Comparison of ENCODE assay signal across 25 cellular contexts in genomic region chr5:16120579-16120978, GRCh38. TPM values are rescaled to one million over a fixed set of nuclear protein-coding genes. Genes with fewer than 3 reads are reported as not detected.
DNase-seq lines count a peak whose midpoint lies in the region; ATAC-seq and TF ChIP-seq lines count a peak whose summit lies in the region.
"Had no signal": no experiment of that assay in that cellular context is flagged by ENCODE, and none has a peak within 500 bp of the region (broad histone marks: within the 10 kb centered on the region; RNA-seq: fewer than 3 reads in every experiment).

No MANE protein-coding gene starts in this region.

- H3K4me3 Mint-ChIP-seq in glutamatergic neuron (ENCODE audit: unreplicated experiment) = no peak overlapping the region
- H3K4me3 Mint-ChIP-seq: CD14-positive monocyte; CD4-positive, alpha-beta T cell; CD8-positive, alpha-beta memory T cell; GM23338; HFFc6 had no signal

- H3K27ac ChIP-seq in right cardiac atrium (ENCODE audit: low read length) = no peak overlapping the region
- H3K27ac ChIP-seq in esophagus squamous epithelium = no peak overlapping the region
- H3K27ac ChIP-seq: A549 had no signal

- WGBS in right cardiac atrium = 60% methylated on average over 3 of the region's 3 CpGs
- WGBS in esophagus squamous epithelium, 2 donors = 33 to 61% methylated on average over 2 to 3 of the region's 3 CpGs

- no peak overlapping the region for H3K4me3 ChIP-seq in right cardiac atrium (ENCODE audit: low read length)
- H3K4me3 ChIP-seq in esophagus squamous epithelium = no peak overlapping the region
- H3K4me3 ChIP-seq: A549; BLaER1 treated with 17β-estradiol and CSF1 and Interleukin-3, amounts not matched to agents 10 nM and 100 nM; GM12878; GM23338; HAP-1 had no signal

- DNase-seq in Right ventricle myocardium superior (no peak), cardiac septum (ENCODE audit: low spot score) (no peak), glutamatergic neuron (no peak), left cardiac atrium (no peak), right cardiac atrium (peak in 1 of 3 donors; percentile 16), NOMO-1 (lab: John Stamatoyannopoulos, UW; ENCODE audit: unreplicated experiment in 2 of 2) (no peak), SK-N-DZ (ENCODE audit: low spot score) (no peak), esophagus squamous epithelium (lab: John Stamatoyannopoulos, UW) (no peak)
- DNase-seq: 8988T; ACHN; AML-193; BE2C; CD4-positive, alpha-beta T cell; CD8-positive, alpha-beta memory T cell; DMS 273 treated with DMSO at 0.1 percent for 48 hours; DMS79; EL; GDM1; HFFc6 had no signal

- peaks cover 6% of the 10 kb centered on the region for H3K36me3 Mint-ChIP-seq in glutamatergic neuron (ENCODE audit: unreplicated experiment)
- H3K36me3 Mint-ChIP-seq: CD14-positive monocyte; CD8-positive, alpha-beta memory T cell had no signal

- intact Hi-C loops in Right ventricle myocardium superior (cut with DNase I) = no loop called here
- intact Hi-C loops in cardiac septum (cut with DNase I) = no loop called here
- intact Hi-C loops in left cardiac atrium (cut with DNase I) = no loop called here
- intact Hi-C loops in right cardiac atrium (cut with DNase I) = no loop called here
- intact Hi-C loops in esophagus squamous epithelium (cut with DNase I) = no loop called here

- peak; percentile 87 for ATAC-seq in Right ventricle myocardium superior (ENCODE audit: poor library complexity)
- peak; percentile 53 to 88 for ATAC-seq in left cardiac atrium
- ATAC-seq in right cardiac atrium = peak; percentile 41 to 74
- ATAC-seq: A549, GM12878, GM23338 had no signal

- H3K4me1 ChIP-seq in right cardiac atrium (ENCODE audit: control insufficient read depth, insufficient read depth, low read length) (no peaks in the 10 kb centered on the region), esophagus squamous epithelium (no peaks in the 10 kb centered on the region)
- H3K4me1 ChIP-seq: A549, HAP-1 had no signal

- no peaks in the 10 kb centered on the region for H3K36me3 ChIP-seq in esophagus squamous epithelium
- H3K36me3 ChIP-seq: BLaER1 treated with 17β-estradiol and CSF1 and Interleukin-3, amounts not matched to agents 10 nM and 100 nM; HAP-1 had no signal

- TF ChIP-seq POLR2A in esophagus squamous epithelium (IDR thresholded peaks at IDR 0.05) = no peak

- H3K27me3 Mint-ChIP-seq in glutamatergic neuron (ENCODE audit: unreplicated experiment) = peaks cover 4% of the 10 kb centered on the region
- H3K27me3 Mint-ChIP-seq: CD4-positive, alpha-beta T cell; CD8-positive, alpha-beta memory T cell had no signal

- H3K9me3 Mint-ChIP-seq in glutamatergic neuron (ENCODE audit: unreplicated experiment) = peaks cover 2% of the 10 kb centered on the region

- no peaks in the 10 kb centered on the region for H3K27me3 ChIP-seq in right cardiac atrium (ENCODE audit: control insufficient read depth, insufficient read depth)
- no peaks in the 10 kb centered on the region for H3K27me3 ChIP-seq in esophagus squamous epithelium
- H3K27me3 ChIP-seq: BE2C; BLaER1 treated with 17β-estradiol and CSF1 and Interleukin-3, amounts not matched to agents 10 nM and 100 nM had no signal

- peaks cover 8% of the 10 kb centered on the region for H3K4me1 Mint-ChIP-seq in glutamatergic neuron (ENCODE audit: low read depth, unreplicated experiment)
- H3K4me1 Mint-ChIP-seq: CD14-positive monocyte; CD8-positive, alpha-beta memory T cell; GM23338 had no signal

- H3K9me3 ChIP-seq in right cardiac atrium (ENCODE audit: control insufficient read depth, low read length) (peaks cover 2% of the 10 kb centered on the region), esophagus squamous epithelium (no peaks in the 10 kb centered on the region)
- H3K9me3 ChIP-seq: A549, BE2C, HAP-1 had no signal

- peak overlapping the region; percentile 63 for H3K27ac Mint-ChIP-seq in glutamatergic neuron (ENCODE audit: unreplicated experiment)
- H3K27ac Mint-ChIP-seq: CD14-positive monocyte; CD4-positive, alpha-beta T cell; CD8-positive, alpha-beta memory T cell; GM23338; HFFc6 had no signal

- TF ChIP-seq CTCF in glutamatergic neuron (IDR thresholded peaks at IDR 0.05; ENCODE audit: partially characterized antibody, unreplicated experiment) = no peak
- TF ChIP-seq CTCF in esophagus squamous epithelium (IDR thresholded peaks at IDR 0.05) = no peak

RNA-seq across cellular contexts. Expression of gene MARCHF11, which starts 59.0 kb away (rescaled TPM):
- total RNA-seq in Right ventricle myocardium superior (7.1 TPM), cardiac septum (1.3 TPM), glutamatergic neuron (ENCODE audit: unreplicated experiment) (1.5 TPM), left cardiac atrium (1 to 10 TPM; 2.5 to 3.4 TPM), right cardiac atrium (1 to 10 TPM; 1.3 to 3.2 (median 2.2) TPM), esophagus squamous epithelium (not detected)
- polyA plus RNA-seq in right cardiac atrium = 2.7 TPM
- polyA plus RNA-seq in SK-N-DZ (2014; cell fraction: cytosol; rRNA removed) = 33.0 and 36.6 TPM in 2 replicates
- 15.9 and 28.6 TPM in 2 replicates for polyA plus RNA-seq in SK-N-DZ (2014; cell fraction: nucleus; rRNA removed)
- total RNA-seq: CD4-positive, alpha-beta T cell; CD8-positive, alpha-beta memory T cell; GM12878; HFFc6 had no signal
- polyA plus RNA-seq: A549; CD14-positive monocyte; CD8-positive, alpha-beta memory T cell had no signal
